Comparison of ENCODE assay signal across 17 cellular contexts in the genomic region with DNA sequence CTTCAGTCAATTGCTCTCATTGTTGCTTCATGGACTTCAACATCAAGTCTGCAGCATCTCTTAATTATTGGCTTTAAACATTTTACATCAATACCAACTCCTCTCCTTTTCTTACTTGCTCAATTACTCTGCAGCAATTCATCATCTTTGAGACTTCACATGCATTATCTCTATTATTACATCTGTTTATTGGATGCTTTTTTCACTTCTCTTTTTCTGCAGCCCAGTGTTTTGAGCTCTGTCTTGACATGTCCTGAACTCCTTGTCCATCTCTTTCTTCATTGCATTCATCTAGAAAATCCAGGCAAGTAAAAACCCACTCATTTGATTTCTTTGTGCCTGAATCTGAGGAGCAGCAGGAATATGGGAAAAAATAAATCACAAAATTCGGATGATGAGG.
DNase-seq lines count a peak whose midpoint lies in the region; ATAC-seq and TF ChIP-seq lines count a peak whose summit lies in the region.
"Had no signal": no experiment of that assay in that cellular context is flagged by ENCODE, and none has a peak within 500 bp of the region (broad histone marks: within the 10 kb centered on the region; RNA-seq: fewer than 3 reads in every experiment).

No MANE protein-coding gene starts in this region.

- no peak for TF ChIP-seq POLR2A in erythroblast (IDR thresholded peaks at IDR 0.05; ENCODE audit: low read length)

- DNase-seq in EL (no peak), erythroblast (lab: John Stamatoyannopoulos, UW) (no peak), HT-29 (ENCODE audit: low spot score) (no peak)
- DNase-seq: Calu3, esophagus squamous epithelium, NCI-H187, NCI-H2227 treated with DMSO at 0.1 percent for 48 hours, NCI-H82, psoas muscle, SK-N-SH, testis had no signal

- ATAC-seq in GM18502 (IDR thresholded peaks at IDR 0.05; ENCODE audit: poor library complexity, unreplicated experiment), result peak; percentile 60
- peak; percentile 74 for ATAC-seq in GM19351 (IDR thresholded peaks at IDR 0.05; ENCODE audit: unreplicated experiment)
- ATAC-seq in HG02852 (IDR thresholded peaks at IDR 0.05; ENCODE audit: unreplicated experiment), result peak; percentile 53
- ATAC-seq in HG03520 (IDR thresholded peaks at IDR 0.05; ENCODE audit: unreplicated experiment), result peak; percentile 66
- no peak for ATAC-seq in HG02588 (IDR thresholded peaks at IDR 0.05; ENCODE audit: unreplicated experiment)
- ATAC-seq: psoas muscle; stimulated activated effector memory CD8-positive, alpha-beta T cell treated with anti-CD3 and anti-CD28 coated beads, Interleukin-12 subunit alpha, Interleukin-12 subunit beta, amount 100 ng/mL, for 72 hours had no signal
